Comparison of ENCODE assay signal across 22 cellular contexts in genomic region chr12:109618091-109618490, GRCh38.
"Had no signal": no experiment of that assay in that cellular context is flagged by ENCODE, and none has a peak within 500 bp of the region (broad histone marks: within the 10 kb centered on the region; RNA-seq: fewer than 3 reads in every experiment).

No MANE protein-coding gene starts in this region.

- H3K9me3 ChIP-seq: Peyer's patch, SJSA1 had no signal

- ATAC-seq: activated CD4-positive, alpha-beta T cell treated with anti-CD3 and anti-CD28 coated beads for 36 hours; activated CD8-positive, alpha-beta T cell treated with anti-CD3 and anti-CD28 coated beads for 36 hours; activated T-cell treated with anti-CD3 and anti-CD28 coated beads, Interleukin-2, amount 50 U/mL, for 72 hours; T-cell had no signal

- H3K9ac ChIP-seq: KMS-11 had no signal

- DNase-seq: activated CD4-positive, alpha-beta T cell treated with anti-CD3 and anti-CD28 coated beads for 36 hours; activated CD4-positive, CD25-positive, alpha-beta regulatory T cell; activated CD8-positive, alpha-beta memory T cell treated with anti-CD3 and anti-CD28 coated beads, Interleukin-2, amount 50 U/mL, for 4 hours; activated CD8-positive, alpha-beta T cell treated with anti-CD3 and anti-CD28 coated beads for 36 hours; activated gamma-delta T cell treated with Interleukin-2 at 50 U/mL for 16 hours; activated naive CD4-positive, alpha-beta T cell treated with anti-CD3 and anti-CD28 coated beads, Interleukin-2, amount 10 ng/mL, durations not matched to agents 7 days and 5 days; activated naive CD8-positive, alpha-beta T cell treated with anti-CD3 and anti-CD28 coated beads for 36 hours; activated T-cell treated with anti-CD3 and anti-CD28 coated beads, Interleukin-2, amount 50 U/mL, for 72 hours; NCI-H1092; NCI-H1417 treated with DMSO at 0.1 percent for 48 hours; NCI-H1694; NCI-H2029; NCI-H2107; NCI-H510A treated with DMSO at 0.1 percent for 48 hours; NCI-H69; Peyer's patch; SHP77; T-cell had no signal

- H3K4me3 ChIP-seq: Peyer's patch, SJSA1 had no signal

- H3K27ac ChIP-seq: KMS-11, Peyer's patch, RWPE1, SJSA1, VCaP had no signal

- H3K4me2 ChIP-seq: KMS-11 had no signal

- H3K27me3 ChIP-seq: Peyer's patch had no signal

- H3K36me3 ChIP-seq: Peyer's patch, SJSA1 had no signal

- H3K4me1 ChIP-seq: Peyer's patch, SJSA1 had no signal
